In the genomic region with DNA sequence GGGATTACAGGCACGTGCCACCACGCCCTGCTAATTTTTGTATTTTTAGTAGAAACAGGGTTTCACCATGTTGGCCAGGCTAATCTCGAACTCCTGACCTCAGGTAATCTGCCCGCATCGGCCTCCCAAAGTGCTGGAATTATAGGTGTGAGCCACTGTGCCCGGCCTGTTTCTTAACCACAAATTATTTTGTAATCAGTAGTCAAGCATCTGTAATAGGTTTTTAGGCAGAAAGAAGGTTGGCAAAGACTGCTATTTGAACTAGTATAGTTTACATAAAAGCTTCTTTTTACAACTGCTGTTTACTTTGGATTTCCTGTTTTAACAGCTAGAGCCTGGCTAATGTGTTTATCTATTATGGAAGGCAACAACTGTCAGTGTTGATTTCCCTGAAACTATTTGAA, we compare ENCODE assay signal across 1 cellular context.
A peak's percentile ranks its signal among the peaks of the same experiment; 100 is the strongest.
TF ChIP-seq lines count a peak whose summit lies in the region.

No MANE protein-coding gene starts in this region.

TF ChIP-seq in liver, 16 proteins besides CTCF, POLR2A, EP300 and RAD21 (continued from another document):
- TF ChIP-seq, protein P1, sequence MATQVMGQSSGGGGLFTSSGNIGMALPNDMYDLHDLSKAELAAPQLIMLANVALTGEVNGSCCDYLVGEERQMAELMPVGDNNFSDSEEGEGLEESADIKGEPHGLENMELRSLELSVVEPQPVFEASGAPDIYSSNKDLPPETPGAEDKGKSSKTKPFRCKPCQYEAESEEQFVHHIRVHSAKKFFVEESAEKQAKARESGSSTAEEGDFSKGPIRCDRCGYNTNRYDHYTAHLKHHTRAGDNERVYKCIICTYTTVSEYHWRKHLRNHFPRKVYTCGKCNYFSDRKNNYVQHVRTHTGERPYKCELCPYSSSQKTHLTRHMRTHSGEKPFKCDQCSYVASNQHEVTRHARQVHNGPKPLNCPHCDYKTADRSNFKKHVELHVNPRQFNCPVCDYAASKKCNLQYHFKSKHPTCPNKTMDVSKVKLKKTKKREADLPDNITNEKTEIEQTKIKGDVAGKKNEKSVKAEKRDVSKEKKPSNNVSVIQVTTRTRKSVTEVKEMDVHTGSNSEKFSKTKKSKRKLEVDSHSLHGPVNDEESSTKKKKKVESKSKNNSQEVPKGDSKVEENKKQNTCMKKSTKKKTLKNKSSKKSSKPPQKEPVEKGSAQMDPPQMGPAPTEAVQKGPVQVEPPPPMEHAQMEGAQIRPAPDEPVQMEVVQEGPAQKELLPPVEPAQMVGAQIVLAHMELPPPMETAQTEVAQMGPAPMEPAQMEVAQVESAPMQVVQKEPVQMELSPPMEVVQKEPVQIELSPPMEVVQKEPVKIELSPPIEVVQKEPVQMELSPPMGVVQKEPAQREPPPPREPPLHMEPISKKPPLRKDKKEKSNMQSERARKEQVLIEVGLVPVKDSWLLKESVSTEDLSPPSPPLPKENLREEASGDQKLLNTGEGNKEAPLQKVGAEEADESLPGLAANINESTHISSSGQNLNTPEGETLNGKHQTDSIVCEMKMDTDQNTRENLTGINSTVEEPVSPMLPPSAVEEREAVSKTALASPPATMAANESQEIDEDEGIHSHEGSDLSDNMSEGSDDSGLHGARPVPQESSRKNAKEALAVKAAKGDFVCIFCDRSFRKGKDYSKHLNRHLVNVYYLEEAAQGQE (IDR thresholded peaks at IDR 0.05), result peak; percentile 88
- TF ChIP-seq, protein P2, sequence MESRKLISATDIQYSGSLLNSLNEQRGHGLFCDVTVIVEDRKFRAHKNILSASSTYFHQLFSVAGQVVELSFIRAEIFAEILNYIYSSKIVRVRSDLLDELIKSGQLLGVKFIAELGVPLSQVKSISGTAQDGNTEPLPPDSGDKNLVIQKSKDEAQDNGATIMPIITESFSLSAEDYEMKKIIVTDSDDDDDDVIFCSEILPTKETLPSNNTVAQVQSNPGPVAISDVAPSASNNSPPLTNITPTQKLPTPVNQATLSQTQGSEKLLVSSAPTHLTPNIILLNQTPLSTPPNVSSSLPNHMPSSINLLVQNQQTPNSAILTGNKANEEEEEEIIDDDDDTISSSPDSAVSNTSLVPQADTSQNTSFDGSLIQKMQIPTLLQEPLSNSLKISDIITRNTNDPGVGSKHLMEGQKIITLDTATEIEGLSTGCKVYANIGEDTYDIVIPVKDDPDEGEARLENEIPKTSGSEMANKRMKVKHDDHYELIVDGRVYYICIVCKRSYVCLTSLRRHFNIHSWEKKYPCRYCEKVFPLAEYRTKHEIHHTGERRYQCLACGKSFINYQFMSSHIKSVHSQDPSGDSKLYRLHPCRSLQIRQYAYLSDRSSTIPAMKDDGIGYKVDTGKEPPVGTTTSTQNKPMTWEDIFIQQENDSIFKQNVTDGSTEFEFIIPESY (IDR thresholded peaks at IDR 0.05), result peak; percentile 54
- peak; percentile 71 for TF ChIP-seq SP1 (IDR thresholded peaks at IDR 0.05)
- TF ChIP-seq FOXA1 (IDR thresholded peaks at IDR 0.05), result peak; percentile 85
- TF ChIP-seq NR2F2 (IDR thresholded peaks at IDR 0.05), result peak; percentile 33
- peak; percentile 15 to 36 for TF ChIP-seq JUND (IDR thresholded peaks at IDR 0.05)
- TF ChIP-seq, protein P3, sequence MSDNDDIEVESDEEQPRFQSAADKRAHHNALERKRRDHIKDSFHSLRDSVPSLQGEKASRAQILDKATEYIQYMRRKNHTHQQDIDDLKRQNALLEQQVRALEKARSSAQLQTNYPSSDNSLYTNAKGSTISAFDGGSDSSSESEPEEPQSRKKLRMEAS (IDR thresholded peaks at IDR 0.05), result peak; percentile 66
- TF ChIP-seq YY1 (IDR thresholded peaks at IDR 0.05), result peak; percentile 61
- TF ChIP-seq, protein P4, sequence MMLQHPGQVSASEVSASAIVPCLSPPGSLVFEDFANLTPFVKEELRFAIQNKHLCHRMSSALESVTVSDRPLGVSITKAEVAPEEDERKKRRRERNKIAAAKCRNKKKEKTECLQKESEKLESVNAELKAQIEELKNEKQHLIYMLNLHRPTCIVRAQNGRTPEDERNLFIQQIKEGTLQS (IDR thresholded peaks at IDR 0.05), result peak; percentile 28
- TF ChIP-seq HNF4A (conservative IDR thresholded peaks at IDR 0.05), result peak; percentile 63 to 68
